11 cellular contexts compared by ENCODE assay signal in the genomic region with DNA sequence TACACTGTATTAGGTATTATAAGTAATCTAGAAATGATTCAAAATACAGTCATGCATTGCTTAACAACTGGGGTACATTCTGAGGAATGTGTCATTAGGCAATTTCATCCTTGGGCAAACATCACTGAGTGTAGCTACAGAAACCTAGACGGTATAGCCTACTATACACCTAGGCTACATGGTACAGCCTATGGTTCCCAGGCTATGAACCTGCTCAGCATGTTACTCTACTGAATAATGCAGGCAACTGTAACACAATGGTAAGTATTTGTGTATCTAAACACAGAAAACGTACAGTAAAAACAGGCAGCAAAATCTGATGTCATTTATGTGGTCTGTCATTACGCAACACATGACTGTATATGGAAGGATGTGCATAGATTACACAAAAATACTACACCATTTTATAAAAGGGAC.
DNase-seq lines count a peak whose midpoint lies in the region; ATAC-seq and FAIRE-seq lines count a peak whose summit lies in the region.
"Had no signal": no experiment of that assay in that cellular context is flagged by ENCODE, and none has a peak within 500 bp of the region (broad histone marks: within the 10 kb centered on the region; RNA-seq: fewer than 3 reads in every experiment).

No MANE protein-coding gene starts in this region.

- H3K27ac Mint-ChIP-seq in activated T-cell treated with anti-CD3 and anti-CD28 coated beads, Interleukin-2, amount 50 U/mL, for 24 hours: peak overlapping the region; percentile 92
- H3K27ac Mint-ChIP-seq: nephron progenitor cell had no signal

- H3K4me1 Mint-ChIP-seq in activated T-cell treated with anti-CD3 and anti-CD28 coated beads, Interleukin-2, amount 50 U/mL, for 24 hours (ENCODE audit: low read depth): peaks cover 93% of the 10 kb centered on the region

- H3K27me3 Mint-ChIP-seq in activated T-cell treated with anti-CD3 and anti-CD28 coated beads, Interleukin-2, amount 50 U/mL, for 24 hours: no peaks in the 10 kb centered on the region

- no peak for DNase-seq in activated T-cell treated with anti-CD3 and anti-CD28 coated beads, Interleukin-2, amount 50 U/mL, for 24 hours
- DNase-seq in activated T-cell treated with anti-CD3 and anti-CD28 coated beads, Interleukin-2, amount 50 U/mL, for 1 hour: no peak
- DNase-seq in RCC 7860 (ENCODE audit: low spot score) (peak; percentile 78), HuH-7.5 (ENCODE audit: low spot score) (no peak), amniotic stem cell (lab: John Stamatoyannopoulos, UW) (no peak)
- DNase-seq in stimulated activated naive CD8-positive, alpha-beta T cell treated with anti-CD3 and anti-CD28 coated beads, Interleukin-15, Interleukin-2, amounts not matched to agents 100 U/mL and 50 U/mL, for 24 hours: no peak
- DNase-seq in stimulated activated naive CD4-positive, alpha-beta T cell treated with Interleukin-2 at 50 U/mL for 16 hours (lab: John Stamatoyannopoulos, UW): no peak
- DNase-seq: hypothalamus, NCI-H1105 treated with DMSO at 0.1 percent for 48 hours, nephron progenitor cell had no signal

- FAIRE-seq in RCC 7860 (lab: Jason Lieb, UNC): peak; percentile 90

- H3K36me3 Mint-ChIP-seq in activated T-cell treated with anti-CD3 and anti-CD28 coated beads, Interleukin-2, amount 50 U/mL, for 24 hours (ENCODE audit: low read depth): peaks cover 64% of the 10 kb centered on the region

- no peaks in the 10 kb centered on the region for H3K9me3 Mint-ChIP-seq in activated T-cell treated with anti-CD3 and anti-CD28 coated beads, Interleukin-2, amount 50 U/mL, for 24 hours
- H3K9me3 Mint-ChIP-seq: nephron progenitor cell had no signal

- ATAC-seq in esophagus mucosa: peak; percentile 91
- peak; percentile 42 for ATAC-seq in stimulated activated naive CD8-positive, alpha-beta T cell treated with anti-CD3 and anti-CD28 coated beads, Interleukin-15, Interleukin-2, amounts not matched to agents 100 U/mL and 50 U/mL, for 24 hours

- no peak overlapping the region for H3K4me3 Mint-ChIP-seq in activated T-cell treated with anti-CD3 and anti-CD28 coated beads, Interleukin-2, amount 50 U/mL, for 24 hours
- H3K4me3 Mint-ChIP-seq: nephron progenitor cell had no signal
